ENCODE assay signal across 11 cellular contexts in the genomic region with DNA sequence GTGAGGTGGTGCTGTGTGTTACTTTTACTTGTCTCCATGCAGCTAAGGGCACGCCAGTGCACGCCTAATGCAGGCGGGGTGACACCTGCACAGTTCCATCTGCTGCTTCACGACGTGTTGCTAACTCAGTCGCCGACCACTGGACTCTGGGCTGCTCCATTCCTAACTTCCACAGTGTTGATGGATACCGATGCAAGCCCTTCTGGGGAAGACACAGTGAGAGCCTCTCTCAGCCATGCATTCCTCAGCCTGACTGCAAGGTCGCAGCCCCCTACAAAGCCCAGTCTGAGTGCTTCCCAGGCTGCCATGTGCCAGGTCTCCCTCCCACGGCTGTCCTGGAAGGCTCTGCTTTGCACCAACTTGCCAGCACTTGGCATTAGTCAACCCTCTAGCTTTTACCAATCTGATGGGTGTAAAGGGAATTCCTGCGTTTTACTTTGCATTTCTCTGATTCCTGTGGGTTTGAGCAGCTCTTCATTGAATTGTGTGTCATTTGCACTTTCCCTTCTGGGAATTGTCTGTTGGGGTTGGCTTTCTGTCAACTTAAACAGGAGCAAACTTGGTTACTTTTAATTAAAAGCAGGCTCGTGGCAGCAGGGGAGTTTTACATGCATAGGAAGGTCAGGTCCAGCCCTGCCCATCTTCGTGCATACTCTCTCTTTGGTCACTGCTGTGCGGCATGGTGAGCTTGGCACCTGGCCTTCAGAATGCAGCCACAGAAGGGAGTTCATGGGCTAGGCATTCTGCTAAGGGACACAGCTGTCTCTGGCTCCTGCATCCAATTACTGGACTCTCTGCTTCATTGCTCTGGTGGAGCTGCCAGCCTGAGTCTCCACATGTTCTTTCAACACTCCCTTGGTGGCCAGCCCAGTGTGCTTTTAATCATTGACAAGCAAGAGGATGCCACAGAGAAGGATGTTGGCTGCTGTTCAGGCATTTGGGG. TPM values are rescaled to one million over a fixed set of nuclear protein-coding genes. Genes with fewer than 3 reads are reported as not detected.
DNase-seq lines count a peak whose midpoint lies in the region; ATAC-seq, FAIRE-seq and TF ChIP-seq lines count a peak whose summit lies in the region.
"Had no signal": no experiment of that assay in that cellular context is flagged by ENCODE, and none has a peak within 500 bp of the region (broad histone marks: within the 10 kb centered on the region; RNA-seq: fewer than 3 reads in every experiment).

No MANE protein-coding gene starts in this region.

- 41 to 56% (median 55%) methylated on average over 14 of the region's 14 CpGs for WGBS in small intestine, 3 donors

- H3K27me3 ChIP-seq in small intestine (ENCODE audit: control insufficient read depth in 2 of 2, insufficient read depth in 2 of 2, low read length in 2 of 2): no peaks in the 10 kb centered on the region
- H3K27me3 ChIP-seq: cardiac muscle cell had no signal

- no peak for FAIRE-seq in small intestine (lab: Jason Lieb, UNC)
- no peak for FAIRE-seq in GM12891 (lab: Jason Lieb, UNC)

- no peak overlapping the region for H3K27ac ChIP-seq in small intestine (ENCODE audit: low read depth in 1 of 2, low read length in 1 of 2)
- H3K27ac ChIP-seq: cardiac muscle cell had no signal

- no peak overlapping the region for H3K4me3 ChIP-seq in small intestine (ENCODE audit: low read depth in 1 of 2, low read length in 2 of 2)
- H3K4me3 ChIP-seq: cardiac muscle cell had no signal

- H3K36me3 Mint-ChIP-seq in immature natural killer cell: peaks cover 0 to 4% (median 0%) of the 10 kb centered on the region in 3 donors

- no peak overlapping the region for H3K4me3 Mint-ChIP-seq in immature natural killer cell
- H3K4me3 Mint-ChIP-seq: naive B cell had no signal

- no peaks in the 10 kb centered on the region for H3K4me1 ChIP-seq in small intestine (ENCODE audit: control insufficient read depth in 2 of 2, insufficient read depth in 1 of 2, low read depth in 1 of 2, low read length in 1 of 2)

- H3K9me3 ChIP-seq in small intestine (ENCODE audit: control insufficient read depth, low read depth): no peaks in the 10 kb centered on the region

- peak; percentile 99 for DNase-seq in GM04503 (ENCODE audit: low read depth)
- DNase-seq in head of caudate nucleus: peak in 35 of 42 donors; percentile 6 to 73 (median 38)
- DNase-seq in small intestine: peak; percentile 36
- no peak for DNase-seq in immature natural killer cell
- DNase-seq in GM12891 (ENCODE audit: insufficient read length, low spot score): no peak
- DNase-seq in stimulated activated CD4-positive, alpha-beta T cell treated with anti-CD3 and anti-CD28 coated beads, Interleukin-2, amount 100 ng/mL, for 48 hours: no peak
- DNase-seq: naive B cell, SHP77 treated with DMSO at 0.1 percent for 48 hours had no signal

- intact Hi-C loops in head of caudate nucleus (cut with DNase I): no loop called here

- peaks cover 3 to 11% (median 11%) of the 10 kb centered on the region in 3 donors for H3K27me3 Mint-ChIP-seq in immature natural killer cell (ENCODE audit: low read depth in 3 of 3)

- ATAC-seq in SK-N-SH treated with all-trans-retinoic acid at 6 μM for 48 hours (no peak; the same call in 2 of the 3 replicates), HG03095 (IDR thresholded peaks at IDR 0.05; ENCODE audit: unreplicated experiment) (no peak)

- H3K27ac Mint-ChIP-seq in immature natural killer cell: no peak overlapping the region
- H3K27ac Mint-ChIP-seq: naive B cell had no signal

- no peaks in the 10 kb centered on the region for H3K4me1 Mint-ChIP-seq in immature natural killer cell
- H3K4me1 Mint-ChIP-seq: naive B cell had no signal

- no peaks in the 10 kb centered on the region for H3K36me3 ChIP-seq in small intestine (ENCODE audit: control insufficient read depth in 2 of 2, insufficient read depth in 2 of 2, low read length in 2 of 2)
- H3K36me3 ChIP-seq: cardiac muscle cell had no signal

- TF ChIP-seq POLR2A in GM12891 (IDR thresholded peaks at IDR 0.05; ENCODE audit: low read depth, low read length): no peak

- H3K9me3 Mint-ChIP-seq in immature natural killer cell: peaks cover 0 to 29% (median 10%) of the 10 kb centered on the region in 6 donors

TF ChIP-seq in SK-N-SH treated with all-trans-retinoic acid at 6 μM for 48 hours, 23 proteins besides CTCF, POLR2A, EP300 and RAD21:
- TF ChIP-seq TCF4 (CRISPR knock-in tag; IDR thresholded peaks at IDR 0.05; ENCODE audit: borderline replicate concordance): peak; percentile 74
- TF ChIP-seq, protein P1, sequence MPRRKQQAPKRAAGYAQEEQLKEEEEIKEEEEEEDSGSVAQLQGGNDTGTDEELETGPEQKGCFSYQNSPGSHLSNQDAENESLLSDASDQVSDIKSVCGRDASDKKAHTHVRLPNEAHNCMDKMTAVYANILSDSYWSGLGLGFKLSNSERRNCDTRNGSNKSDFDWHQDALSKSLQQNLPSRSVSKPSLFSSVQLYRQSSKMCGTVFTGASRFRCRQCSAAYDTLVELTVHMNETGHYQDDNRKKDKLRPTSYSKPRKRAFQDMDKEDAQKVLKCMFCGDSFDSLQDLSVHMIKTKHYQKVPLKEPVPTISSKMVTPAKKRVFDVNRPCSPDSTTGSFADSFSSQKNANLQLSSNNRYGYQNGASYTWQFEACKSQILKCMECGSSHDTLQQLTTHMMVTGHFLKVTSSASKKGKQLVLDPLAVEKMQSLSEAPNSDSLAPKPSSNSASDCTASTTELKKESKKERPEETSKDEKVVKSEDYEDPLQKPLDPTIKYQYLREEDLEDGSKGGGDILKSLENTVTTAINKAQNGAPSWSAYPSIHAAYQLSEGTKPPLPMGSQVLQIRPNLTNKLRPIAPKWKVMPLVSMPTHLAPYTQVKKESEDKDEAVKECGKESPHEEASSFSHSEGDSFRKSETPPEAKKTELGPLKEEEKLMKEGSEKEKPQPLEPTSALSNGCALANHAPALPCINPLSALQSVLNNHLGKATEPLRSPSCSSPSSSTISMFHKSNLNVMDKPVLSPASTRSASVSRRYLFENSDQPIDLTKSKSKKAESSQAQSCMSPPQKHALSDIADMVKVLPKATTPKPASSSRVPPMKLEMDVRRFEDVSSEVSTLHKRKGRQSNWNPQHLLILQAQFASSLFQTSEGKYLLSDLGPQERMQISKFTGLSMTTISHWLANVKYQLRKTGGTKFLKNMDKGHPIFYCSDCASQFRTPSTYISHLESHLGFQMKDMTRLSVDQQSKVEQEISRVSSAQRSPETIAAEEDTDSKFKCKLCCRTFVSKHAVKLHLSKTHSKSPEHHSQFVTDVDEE (CRISPR knock-in tag; IDR thresholded peaks at IDR 0.05): no peak
- TF ChIP-seq, protein P2, sequence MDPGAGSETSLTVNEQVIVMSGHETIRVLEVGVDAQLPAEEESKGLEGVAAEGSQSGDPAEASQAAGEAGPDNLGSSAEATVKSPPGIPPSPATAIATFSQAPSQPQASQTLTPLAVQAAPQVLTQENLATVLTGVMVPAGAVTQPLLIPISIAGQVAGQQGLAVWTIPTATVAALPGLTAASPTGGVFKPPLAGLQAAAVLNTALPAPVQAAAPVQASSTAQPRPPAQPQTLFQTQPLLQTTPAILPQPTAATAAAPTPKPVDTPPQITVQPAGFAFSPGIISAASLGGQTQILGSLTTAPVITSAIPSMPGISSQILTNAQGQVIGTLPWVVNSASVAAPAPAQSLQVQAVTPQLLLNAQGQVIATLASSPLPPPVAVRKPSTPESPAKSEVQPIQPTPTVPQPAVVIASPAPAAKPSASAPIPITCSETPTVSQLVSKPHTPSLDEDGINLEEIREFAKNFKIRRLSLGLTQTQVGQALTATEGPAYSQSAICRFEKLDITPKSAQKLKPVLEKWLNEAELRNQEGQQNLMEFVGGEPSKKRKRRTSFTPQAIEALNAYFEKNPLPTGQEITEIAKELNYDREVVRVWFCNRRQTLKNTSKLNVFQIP (CRISPR knock-in tag; IDR thresholded peaks at IDR 0.05; ENCODE audit: borderline replicate concordance, low read depth): no peak

TF ChIP-seq in GM12891, 5 proteins besides CTCF, POLR2A, EP300 and RAD21:
- TF ChIP-seq SPI1 (IDR thresholded peaks at IDR 0.05; ENCODE audit: low read depth, low read length): no peak
- TF ChIP-seq PAX5 (IDR thresholded peaks at IDR 0.05; ENCODE audit: insufficient read depth, low read length, severe bottlenecking): no peak
- no peak for TF ChIP-seq TAF1 (IDR thresholded peaks at IDR 0.05; ENCODE audit: low read depth, low read length)
- no peak for TF ChIP-seq POLR2AphosphoS5 (IDR thresholded peaks at IDR 0.05; ENCODE audit: low read depth, low read length)
- no peak for TF ChIP-seq POU2F2 (IDR thresholded peaks at IDR 0.05; ENCODE audit: low read depth, low read length)

RNA-seq across cellular contexts. Expression of a gene that starts 34.6 kb away (rescaled TPM):
- polyA plus RNA-seq in small intestine: 1 to 10 TPM; 2.2 to 5.1 (median 2.4) TPM
- not detected for polyA plus RNA-seq in immature natural killer cell
- 0.13 TPM for polyA plus RNA-seq in GM12891 (2012; ENCODE audit: low read depth, missing spikeins)
- polyA plus RNA-seq: cardiac muscle cell had no signal

Comparison
In these comparisons a context has a peak if more than half of its experiments do, and no peak if none do; other contexts are left out.
1. DNase-seq: peak in GM04503 (single experiment), head of caudate nucleus (35 of 42) and small intestine (single experiment); none in immature natural killer cell (0 of 3), GM12891 (single experiment) and stimulated activated CD4-positive, alpha-beta T cell treated with anti-CD3 and anti-CD28 coated beads, Interleukin-2, amount 100 ng/mL, for 48 hours (0 of 2).